Comparison of ENCODE assay signal across 20 cellular contexts in the genomic region with DNA sequence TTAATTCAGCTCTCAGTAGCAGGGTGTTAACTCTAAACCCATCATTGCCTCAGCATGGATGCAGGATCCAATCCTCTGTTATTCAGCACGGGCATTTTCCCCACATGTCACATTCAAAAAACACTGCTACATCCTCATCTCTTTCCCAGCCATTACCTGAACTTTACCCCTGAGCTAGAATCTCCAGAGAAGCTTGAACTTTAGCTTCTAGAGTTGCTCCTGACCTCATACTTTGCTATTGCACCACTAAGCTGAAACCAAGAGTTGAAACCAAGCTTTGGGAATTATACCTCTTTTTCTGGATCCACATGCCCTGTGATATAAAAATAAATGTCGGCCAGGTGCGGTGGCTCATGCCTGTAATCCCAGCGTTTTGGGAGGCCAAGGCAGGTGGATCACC.
"Had no signal": no experiment of that assay in that cellular context is flagged by ENCODE, and none has a peak within 500 bp of the region (broad histone marks: within the 10 kb centered on the region; RNA-seq: fewer than 3 reads in every experiment).

No MANE protein-coding gene starts in this region.

- H3K27ac ChIP-seq: adrenal gland had no signal

- H3K4me1 ChIP-seq: adrenal gland had no signal

- H3K36me3 ChIP-seq: adrenal gland, cardiac muscle cell, esophagus muscularis mucosa, gastroesophageal sphincter had no signal

- H3K27me3 ChIP-seq: adrenal gland, cardiac muscle cell, esophagus muscularis mucosa, gastroesophageal sphincter had no signal

- H3K9me3 ChIP-seq: adrenal gland, gastroesophageal sphincter had no signal

- FAIRE-seq: endothelial cell of umbilical vein had no signal

- ATAC-seq: activated CD4-positive, CD25-positive, alpha-beta regulatory T cell treated with anti-CD3 and anti-CD28 coated beads, Interleukin-2, amount 50 U/mL, for 24 hours; stimulated activated naive CD8-positive, alpha-beta T cell treated with anti-CD3 and anti-CD28 coated beads, Interleukin-15, amount 100 ng/mL, for 72 hours had no signal

- H3K4me3 ChIP-seq: adrenal gland, cardiac muscle cell, esophagus muscularis mucosa, gastroesophageal sphincter had no signal

- DNase-seq: activated CD8-positive, alpha-beta memory T cell treated with anti-CD3 and anti-CD28 coated beads for 24 hours; activated CD8-positive, alpha-beta memory T cell treated with anti-CD3 and anti-CD28 coated beads, Interleukin-2, amount 50 U/mL, for 48 hours; activated effector memory CD4-positive, alpha-beta T cell treated with anti-CD3 and anti-CD28 coated beads, Interleukin-2, amount 50 U/mL, for 16 hours; activated T-cell treated with anti-CD3 and anti-CD28 coated beads, Interleukin-2, amount 50 U/mL, for 48 hours; adrenal gland; dermis blood vessel endothelial cell; effector memory CD4-positive, alpha-beta T cell; mammary epithelial cell; midbrain; nephron progenitor cell; occipital lobe; retina; stimulated activated CD4-positive, alpha-beta T cell treated with anti-CD3 and anti-CD28 coated beads, Interleukin-15, amount 100 ng/mL, for 24 hours; stimulated activated CD4-positive, alpha-beta T cell treated with anti-CD3 and anti-CD28 coated beads, Interleukin-2, amount 100 ng/mL, for 48 hours; stimulated activated naive CD8-positive, alpha-beta T cell treated with anti-CD3 and anti-CD28 coated beads, Interleukin-15, amount 100 ng/mL, for 72 hours had no signal
